Comparison of ENCODE assay signal across 15 cellular contexts in genomic region chr20:21360686-21361085, GRCh38. TPM values are rescaled to one million over a fixed set of nuclear protein-coding genes. Genes with fewer than 3 reads are reported as not detected.
DNase-seq lines count a peak whose midpoint lies in the region; FAIRE-seq and TF ChIP-seq lines count a peak whose summit lies in the region.
"Had no signal": no experiment of that assay in that cellular context is flagged by ENCODE, and none has a peak within 500 bp of the region (broad histone marks: within the 10 kb centered on the region; RNA-seq: fewer than 3 reads in every experiment).

No MANE protein-coding gene starts in this region.

- H3K36me3 Mint-ChIP-seq in activated T-helper 2 cell treated with anti-CD3 and anti-CD28 coated beads, Interferon-gamma antibody, Interleukin-2, Interleukin-4, amounts not matched to agents 10 μg/mL and 5 μg/mL and 100 μg/mL, durations not matched to agents 14 hours and 24 hours and 36 hours (ENCODE audit: low read depth), result peaks cover 67% of the 10 kb centered on the region

- H3K27ac ChIP-seq in ACC112 (ENCODE audit: low read depth, low read length) (peak overlapping the region; percentile 25; the same call in 1 of the 2 replicates), keratinocyte (ENCODE audit: control insufficient read depth, insufficient read depth, low read length) (no peak overlapping the region)
- H3K27ac ChIP-seq: body of pancreas, right lobe of liver had no signal

- H3K9ac ChIP-seq in keratinocyte (ENCODE audit: control insufficient read depth, extremely low read depth, insufficient read depth, low read length), result no peak overlapping the region

- H4K20me1 ChIP-seq in keratinocyte (ENCODE audit: control insufficient read depth, extremely low read depth, insufficient read depth, low read length), result no peaks in the 10 kb centered on the region

- intact Hi-C loops in activated T-helper 2 cell treated with anti-CD3 and anti-CD28 coated beads, Interferon-gamma antibody, Interleukin-2, Interleukin-4, amounts not matched to agents 10 μg/mL and 5 μg/mL and 100 μg/mL, durations not matched to agents 14 hours and 24 hours and 36 hours (cut with micrococcal nuclease), result loop anchor here (5.0 kb wide), 2 partner anchors 33 to 58 kb away; partner anchors contain the start of gene XRN2

- peak; percentile 17 for FAIRE-seq in keratinocyte (lab: Jason Lieb, UNC)

- H3K79me2 ChIP-seq in ACC112 (ENCODE audit: control insufficient read depth, insufficient read depth, low read length, unreplicated experiment) (no peaks in the 10 kb centered on the region), keratinocyte (ENCODE audit: control insufficient read depth, insufficient read depth, low read length) (no peaks in the 10 kb centered on the region)

- H3K27ac Mint-ChIP-seq in activated T-helper 2 cell treated with anti-CD3 and anti-CD28 coated beads, Interferon-gamma antibody, Interleukin-2, Interleukin-4, amounts not matched to agents 10 μg/mL and 5 μg/mL and 100 μg/mL, durations not matched to agents 14 hours and 24 hours and 36 hours, result peak overlapping the region; percentile 62

- H3K27me3 ChIP-seq in ACC112 (ENCODE audit: insufficient read depth, low read length) (no peaks in the 10 kb centered on the region), keratinocyte (ENCODE audit: control insufficient read depth, extremely low read depth, insufficient read depth, low read length) (no peaks in the 10 kb centered on the region)
- H3K27me3 ChIP-seq: body of pancreas, right lobe of liver had no signal

- H3K4me1 Mint-ChIP-seq in activated T-helper 2 cell treated with anti-CD3 and anti-CD28 coated beads, Interferon-gamma antibody, Interleukin-2, Interleukin-4, amounts not matched to agents 10 μg/mL and 5 μg/mL and 100 μg/mL, durations not matched to agents 14 hours and 24 hours and 36 hours (ENCODE audit: low read depth), result peaks cover 21% of the 10 kb centered on the region

- no peaks in the 10 kb centered on the region for H3K9me3 Mint-ChIP-seq in activated T-helper 2 cell treated with anti-CD3 and anti-CD28 coated beads, Interferon-gamma antibody, Interleukin-2, Interleukin-4, amounts not matched to agents 10 μg/mL and 5 μg/mL and 100 μg/mL, durations not matched to agents 14 hours and 24 hours and 36 hours
- H3K9me3 Mint-ChIP-seq: CD4-positive, CD25-positive, alpha-beta regulatory T cell; naive B cell had no signal

- H3K4me1 ChIP-seq in ACC112 (ENCODE audit: control insufficient read depth, insufficient read depth, low read length, unreplicated experiment) (peaks cover 20% of the 10 kb centered on the region), keratinocyte (ENCODE audit: control insufficient read depth, extremely low read depth, insufficient read depth, low read length) (no peaks in the 10 kb centered on the region)
- H3K4me1 ChIP-seq: body of pancreas, right lobe of liver had no signal

- H2AFZ ChIP-seq in ACC112 (ENCODE audit: low read length, unreplicated experiment) (no peak overlapping the region), keratinocyte (ENCODE audit: control insufficient read depth, low read length) (no peak overlapping the region)

- TF ChIP-seq CTCF in keratinocyte (optimal IDR thresholded peaks at IDR 0.05 in 1 of 3, IDR thresholded peaks at IDR 0.05 in 1 of 3, conservative IDR thresholded peaks at IDR 0.05 in 1 of 3; ENCODE audit: extremely low read depth in 1 of 3, insufficient read depth in 2 of 3, low read length in 3 of 3), result no peak

- H3K36me3 ChIP-seq in ACC112 (ENCODE audit: insufficient read depth, low read length) (peaks cover 34% of the 10 kb centered on the region), keratinocyte (ENCODE audit: control insufficient read depth in 2 of 2, extremely low read depth in 1 of 2, insufficient read depth in 2 of 2, low read length in 2 of 2) (peaks cover 13% of the 10 kb centered on the region in 2 experiments)

- H3K9me3 ChIP-seq in keratinocyte (ENCODE audit: control insufficient read depth, low read depth, low read length), result no peaks in the 10 kb centered on the region
- H3K9me3 ChIP-seq: body of pancreas, right lobe of liver had no signal

- DNase-seq in ELR (ENCODE audit: low read depth) (peak; percentile 37), keratinocyte (ENCODE audit: low read depth, low spot score) (no peak), DMS153 (lab: John Stamatoyannopoulos, UW) (no peak), DMS 273 (lab: John Stamatoyannopoulos, UW; ENCODE audit: unreplicated experiment) (no peak), ureter (ENCODE audit: low spot score) (no peak)
- no peak for DNase-seq in activated T-helper 2 cell treated with anti-CD3 and anti-CD28 coated beads, Interferon-gamma antibody, Interleukin-2, Interleukin-4, amounts not matched to agents 10 μg/mL and 5 μg/mL and 100 μg/mL, durations not matched to agents 14 hours and 24 hours and 36 hours (ENCODE audit: low spot score)
- DNase-seq in activated CD4-positive, alpha-beta T cell treated with anti-CD3 and anti-CD28 coated beads, Interleukin-2, amount 50 U/mL, for 4 hours, result no peak
- DNase-seq: activated CD4-positive, CD25-positive, alpha-beta regulatory T cell; body of pancreas; CD4-positive, CD25-positive, alpha-beta regulatory T cell; effector CD8-positive, alpha-beta T cell; naive B cell; right lobe of liver; stimulated activated naive CD4-positive, alpha-beta T cell had no signal

- H3K4me3 ChIP-seq in ACC112 (ENCODE audit: low read depth, low read length), result no peak overlapping the region
- no peak overlapping the region for H3K4me3 ChIP-seq in keratinocyte (ENCODE audit: control insufficient read depth in 2 of 3, extremely low read depth in 1 of 3, insufficient read depth in 2 of 3, low read depth in 1 of 3, low read length in 3 of 3)
- H3K4me3 ChIP-seq: body of pancreas, right lobe of liver had no signal

- dilution Hi-C loops in keratinocyte (cut with MboI; ENCODE audit: extremely low pct_ligation_motif_present, low sequenced_read_pairs), result no loop called here

- no peak overlapping the region for H3K4me3 Mint-ChIP-seq in activated T-helper 2 cell treated with anti-CD3 and anti-CD28 coated beads, Interferon-gamma antibody, Interleukin-2, Interleukin-4, amounts not matched to agents 10 μg/mL and 5 μg/mL and 100 μg/mL, durations not matched to agents 14 hours and 24 hours and 36 hours (ENCODE audit: low read depth)
- H3K4me3 Mint-ChIP-seq: CD4-positive, CD25-positive, alpha-beta regulatory T cell; naive B cell had no signal

- no peaks in the 10 kb centered on the region for H3K27me3 Mint-ChIP-seq in activated T-helper 2 cell treated with anti-CD3 and anti-CD28 coated beads, Interferon-gamma antibody, Interleukin-2, Interleukin-4, amounts not matched to agents 10 μg/mL and 5 μg/mL and 100 μg/mL, durations not matched to agents 14 hours and 24 hours and 36 hours (ENCODE audit: low read depth)
- H3K27me3 Mint-ChIP-seq: CD4-positive, CD25-positive, alpha-beta regulatory T cell; naive B cell had no signal

- no peak overlapping the region for H3K4me2 ChIP-seq in keratinocyte (ENCODE audit: control insufficient read depth, extremely low read depth, insufficient read depth, low read depth, low read length)

- H3K9me1 ChIP-seq in keratinocyte (ENCODE audit: control insufficient read depth, extremely low read depth, insufficient read depth, low read length), result no peaks in the 10 kb centered on the region

RNA-seq across cellular contexts. Expression of gene NKX2-4, which starts 36.6 kb away (rescaled TPM):
- total RNA-seq in activated T-helper 2 cell treated with anti-CD3 and anti-CD28 coated beads, Interferon-gamma antibody, Interleukin-2, Interleukin-4, amounts not matched to agents 10 μg/mL and 5 μg/mL and 100 μg/mL, durations not matched to agents 14 hours and 24 hours and 36 hours, result not detected in 2 replicates
- not detected in 3 replicates for polyA plus RNA-seq in keratinocyte
- polyA plus RNA-seq in keratinocyte (2011; ENCODE audit: low read depth), result not detected
- not detected in 2 replicates for polyA plus RNA-seq in keratinocyte (2011; cell fraction: cytosol; rRNA removed)
- polyA plus RNA-seq in keratinocyte (2011; cell fraction: nucleus; rRNA removed), result not detected in 2 replicates
- polyA plus RNA-seq in keratinocyte (2012; ENCODE audit: low replicate concordance), result not detected in 2 replicates
- not detected in 3 replicates for polyA minus RNA-seq in keratinocyte
- polyA minus RNA-seq in keratinocyte (2011; cell fraction: cytosol; rRNA and poly(A)+ RNA removed), result not detected
- not detected in 2 replicates for polyA minus RNA-seq in keratinocyte (2011; cell fraction: nucleus; rRNA and poly(A)+ RNA removed)
- not detected for total RNA-seq in ureter
- total RNA-seq: body of pancreas; CD4-positive, CD25-positive, alpha-beta regulatory T cell; right lobe of liver had no signal
- polyA plus RNA-seq: CD4-positive, CD25-positive, alpha-beta regulatory T cell had no signal

RNA-seq across cellular contexts. Expression of gene XRN2, which starts 57.6 kb away (rescaled TPM):
- total RNA-seq in activated T-helper 2 cell treated with anti-CD3 and anti-CD28 coated beads, Interferon-gamma antibody, Interleukin-2, Interleukin-4, amounts not matched to agents 10 μg/mL and 5 μg/mL and 100 μg/mL, durations not matched to agents 14 hours and 24 hours and 36 hours, result 87.7 and 90.2 TPM in 2 replicates
- polyA plus RNA-seq in keratinocyte, result 57.5 to 85.8 TPM (median 70.9 TPM) in 3 replicates
- polyA plus RNA-seq in keratinocyte (2011; ENCODE audit: low read depth), result 20.5 TPM
- 50.2 and 78.3 TPM in 2 replicates for polyA plus RNA-seq in keratinocyte (2011; cell fraction: cytosol; rRNA removed)
- 54.1 and 68.6 TPM in 2 replicates for polyA plus RNA-seq in keratinocyte (2011; cell fraction: nucleus; rRNA removed)
- polyA plus RNA-seq in keratinocyte (2012; ENCODE audit: low replicate concordance), result 24.5 and 58.1 TPM in 2 replicates
- polyA minus RNA-seq in keratinocyte, result 15.6 to 58.3 TPM (median 29.1 TPM) in 3 replicates
- 35.5 TPM for polyA minus RNA-seq in keratinocyte (2011; cell fraction: cytosol; rRNA and poly(A)+ RNA removed)
- polyA minus RNA-seq in keratinocyte (2011; cell fraction: nucleus; rRNA and poly(A)+ RNA removed), result 26.5 and 46.5 TPM in 2 replicates
- 59.0 TPM for total RNA-seq in ureter
